ENCODE assay signal across 1 cellular context in the genomic region with DNA sequence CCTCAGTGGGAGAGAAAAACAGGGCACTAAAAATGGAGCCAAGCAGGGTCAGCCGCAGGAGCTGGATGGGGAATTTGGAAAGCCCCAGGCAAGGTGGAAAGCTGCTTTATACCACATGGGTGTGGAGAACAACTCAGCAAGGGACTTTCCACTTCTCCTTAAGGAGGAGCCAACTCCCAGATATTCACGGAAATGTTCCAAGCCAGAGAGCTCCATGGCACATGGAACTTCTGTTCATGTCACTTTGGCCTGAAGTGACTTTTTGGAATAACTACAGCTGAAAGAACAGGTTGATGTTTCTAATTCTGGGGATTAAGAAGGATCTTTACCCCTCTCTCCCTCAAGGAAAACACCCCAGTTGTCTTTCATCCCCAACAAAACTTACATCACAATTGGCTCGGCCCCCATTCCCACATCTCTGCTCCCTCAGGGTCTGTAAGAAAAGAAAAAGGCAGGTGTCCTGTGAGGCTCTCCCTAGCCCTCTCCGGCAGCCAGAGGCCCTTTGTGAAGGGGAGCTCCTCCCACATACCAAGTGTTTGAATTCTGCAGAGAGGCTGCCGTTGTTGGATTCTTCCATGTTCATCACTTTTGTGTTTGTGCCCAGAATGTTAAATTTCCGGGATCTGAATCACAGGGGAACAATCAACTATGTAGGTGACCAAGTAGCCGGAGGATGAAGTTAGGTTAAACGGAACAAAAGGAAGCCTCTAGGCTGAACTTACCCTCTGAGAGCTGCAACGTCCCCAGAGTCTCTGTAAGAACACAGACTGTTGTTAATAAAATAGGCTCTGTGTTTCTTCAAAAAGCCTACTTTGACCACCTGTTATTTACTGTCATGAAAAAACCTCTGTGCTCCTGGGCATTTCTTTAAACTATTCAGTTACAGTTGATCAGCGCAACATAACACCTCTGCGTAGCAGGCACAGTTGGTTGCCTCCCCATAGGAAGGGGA.
TF ChIP-seq lines count a peak whose summit lies in the region.

No MANE protein-coding gene starts in this region.

TF ChIP-seq in endothelial cell of umbilical vein, 7 proteins besides CTCF, POLR2A, EP300 and RAD21 (continued from another document):
- TF ChIP-seq EZH2 (IDR thresholded peaks at IDR 0.05; ENCODE audit: borderline replicate concordance, low read depth, low read length, severe bottlenecking) (no peak), MYC (IDR thresholded peaks at IDR 0.05; ENCODE audit: low read depth, low read length) (no peak)
